In genomic region chr7:11120675-11121220, GRCh38 we compare ENCODE assay signal across 1 cellular context.
TF ChIP-seq lines count a peak whose summit lies in the region.

No MANE protein-coding gene starts in this region.

TF ChIP-seq in WTC11, 78 proteins besides CTCF, POLR2A, EP300 and RAD21 (continued from another document):
- TF ChIP-seq, protein P1, sequence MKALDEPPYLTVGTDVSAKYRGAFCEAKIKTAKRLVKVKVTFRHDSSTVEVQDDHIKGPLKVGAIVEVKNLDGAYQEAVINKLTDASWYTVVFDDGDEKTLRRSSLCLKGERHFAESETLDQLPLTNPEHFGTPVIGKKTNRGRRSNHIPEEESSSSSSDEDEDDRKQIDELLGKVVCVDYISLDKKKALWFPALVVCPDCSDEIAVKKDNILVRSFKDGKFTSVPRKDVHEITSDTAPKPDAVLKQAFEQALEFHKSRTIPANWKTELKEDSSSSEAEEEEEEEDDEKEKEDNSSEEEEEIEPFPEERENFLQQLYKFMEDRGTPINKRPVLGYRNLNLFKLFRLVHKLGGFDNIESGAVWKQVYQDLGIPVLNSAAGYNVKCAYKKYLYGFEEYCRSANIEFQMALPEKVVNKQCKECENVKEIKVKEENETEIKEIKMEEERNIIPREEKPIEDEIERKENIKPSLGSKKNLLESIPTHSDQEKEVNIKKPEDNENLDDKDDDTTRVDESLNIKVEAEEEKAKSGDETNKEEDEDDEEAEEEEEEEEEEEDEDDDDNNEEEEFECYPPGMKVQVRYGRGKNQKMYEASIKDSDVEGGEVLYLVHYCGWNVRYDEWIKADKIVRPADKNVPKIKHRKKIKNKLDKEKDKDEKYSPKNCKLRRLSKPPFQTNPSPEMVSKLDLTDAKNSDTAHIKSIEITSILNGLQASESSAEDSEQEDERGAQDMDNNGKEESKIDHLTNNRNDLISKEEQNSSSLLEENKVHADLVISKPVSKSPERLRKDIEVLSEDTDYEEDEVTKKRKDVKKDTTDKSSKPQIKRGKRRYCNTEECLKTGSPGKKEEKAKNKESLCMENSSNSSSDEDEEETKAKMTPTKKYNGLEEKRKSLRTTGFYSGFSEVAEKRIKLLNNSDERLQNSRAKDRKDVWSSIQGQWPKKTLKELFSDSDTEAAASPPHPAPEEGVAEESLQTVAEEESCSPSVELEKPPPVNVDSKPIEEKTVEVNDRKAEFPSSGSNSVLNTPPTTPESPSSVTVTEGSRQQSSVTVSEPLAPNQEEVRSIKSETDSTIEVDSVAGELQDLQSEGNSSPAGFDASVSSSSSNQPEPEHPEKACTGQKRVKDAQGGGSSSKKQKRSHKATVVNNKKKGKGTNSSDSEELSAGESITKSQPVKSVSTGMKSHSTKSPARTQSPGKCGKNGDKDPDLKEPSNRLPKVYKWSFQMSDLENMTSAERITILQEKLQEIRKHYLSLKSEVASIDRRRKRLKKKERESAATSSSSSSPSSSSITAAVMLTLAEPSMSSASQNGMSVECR (CRISPR knock-in tag; IDR thresholded peaks at IDR 0.05; ENCODE audit: borderline replicate concordance), result no peak
- TF ChIP-seq IRF1 (CRISPR knock-in tag; IDR thresholded peaks at IDR 0.05), result no peak
- TF ChIP-seq MYBL2 (CRISPR knock-in tag; IDR thresholded peaks at IDR 0.05), result no peak
- TF ChIP-seq KAT7 (CRISPR knock-in tag; IDR thresholded peaks at IDR 0.05; ENCODE audit: borderline replicate concordance), result no peak
